1 cellular context compared by ENCODE assay signal in the genomic region with DNA sequence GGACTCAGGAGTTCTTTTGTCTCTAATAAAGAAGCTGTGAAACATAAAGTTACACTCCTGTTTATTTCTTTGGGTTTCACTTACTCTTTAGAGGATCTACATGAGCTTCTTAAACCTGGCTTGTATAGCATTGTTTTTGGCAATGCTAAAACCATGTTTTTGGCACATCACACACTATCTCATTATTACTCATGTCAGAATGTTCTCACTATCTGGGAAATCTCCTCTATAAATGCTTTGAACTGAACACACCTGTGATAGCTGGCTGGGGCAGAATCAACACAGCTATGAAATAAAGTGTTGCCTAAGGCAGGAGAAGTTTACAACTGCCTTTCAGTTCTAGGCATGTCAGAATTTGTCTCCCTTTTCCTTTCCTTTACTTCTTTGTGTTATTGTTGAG.
TF ChIP-seq lines count a peak whose summit lies in the region.

No MANE protein-coding gene starts in this region.

TF ChIP-seq in SK-N-SH treated with all-trans-retinoic acid at 6 μM for 48 hours, 23 proteins besides CTCF, POLR2A, EP300 and RAD21 (continued from another document):
- TF ChIP-seq, protein P1, sequence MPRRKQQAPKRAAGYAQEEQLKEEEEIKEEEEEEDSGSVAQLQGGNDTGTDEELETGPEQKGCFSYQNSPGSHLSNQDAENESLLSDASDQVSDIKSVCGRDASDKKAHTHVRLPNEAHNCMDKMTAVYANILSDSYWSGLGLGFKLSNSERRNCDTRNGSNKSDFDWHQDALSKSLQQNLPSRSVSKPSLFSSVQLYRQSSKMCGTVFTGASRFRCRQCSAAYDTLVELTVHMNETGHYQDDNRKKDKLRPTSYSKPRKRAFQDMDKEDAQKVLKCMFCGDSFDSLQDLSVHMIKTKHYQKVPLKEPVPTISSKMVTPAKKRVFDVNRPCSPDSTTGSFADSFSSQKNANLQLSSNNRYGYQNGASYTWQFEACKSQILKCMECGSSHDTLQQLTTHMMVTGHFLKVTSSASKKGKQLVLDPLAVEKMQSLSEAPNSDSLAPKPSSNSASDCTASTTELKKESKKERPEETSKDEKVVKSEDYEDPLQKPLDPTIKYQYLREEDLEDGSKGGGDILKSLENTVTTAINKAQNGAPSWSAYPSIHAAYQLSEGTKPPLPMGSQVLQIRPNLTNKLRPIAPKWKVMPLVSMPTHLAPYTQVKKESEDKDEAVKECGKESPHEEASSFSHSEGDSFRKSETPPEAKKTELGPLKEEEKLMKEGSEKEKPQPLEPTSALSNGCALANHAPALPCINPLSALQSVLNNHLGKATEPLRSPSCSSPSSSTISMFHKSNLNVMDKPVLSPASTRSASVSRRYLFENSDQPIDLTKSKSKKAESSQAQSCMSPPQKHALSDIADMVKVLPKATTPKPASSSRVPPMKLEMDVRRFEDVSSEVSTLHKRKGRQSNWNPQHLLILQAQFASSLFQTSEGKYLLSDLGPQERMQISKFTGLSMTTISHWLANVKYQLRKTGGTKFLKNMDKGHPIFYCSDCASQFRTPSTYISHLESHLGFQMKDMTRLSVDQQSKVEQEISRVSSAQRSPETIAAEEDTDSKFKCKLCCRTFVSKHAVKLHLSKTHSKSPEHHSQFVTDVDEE (CRISPR knock-in tag; IDR thresholded peaks at IDR 0.05), result no peak
- no peak for TF ChIP-seq ISL1 (CRISPR knock-in tag; IDR thresholded peaks at IDR 0.05)
- TF ChIP-seq OSR1 (CRISPR knock-in tag; IDR thresholded peaks at IDR 0.05), result no peak
- TF ChIP-seq TCF4 (CRISPR knock-in tag; IDR thresholded peaks at IDR 0.05; ENCODE audit: borderline replicate concordance), result no peak
- no peak for TF ChIP-seq PPARA (CRISPR knock-in tag; IDR thresholded peaks at IDR 0.05; ENCODE audit: borderline replicate concordance)
- TF ChIP-seq, protein P2, sequence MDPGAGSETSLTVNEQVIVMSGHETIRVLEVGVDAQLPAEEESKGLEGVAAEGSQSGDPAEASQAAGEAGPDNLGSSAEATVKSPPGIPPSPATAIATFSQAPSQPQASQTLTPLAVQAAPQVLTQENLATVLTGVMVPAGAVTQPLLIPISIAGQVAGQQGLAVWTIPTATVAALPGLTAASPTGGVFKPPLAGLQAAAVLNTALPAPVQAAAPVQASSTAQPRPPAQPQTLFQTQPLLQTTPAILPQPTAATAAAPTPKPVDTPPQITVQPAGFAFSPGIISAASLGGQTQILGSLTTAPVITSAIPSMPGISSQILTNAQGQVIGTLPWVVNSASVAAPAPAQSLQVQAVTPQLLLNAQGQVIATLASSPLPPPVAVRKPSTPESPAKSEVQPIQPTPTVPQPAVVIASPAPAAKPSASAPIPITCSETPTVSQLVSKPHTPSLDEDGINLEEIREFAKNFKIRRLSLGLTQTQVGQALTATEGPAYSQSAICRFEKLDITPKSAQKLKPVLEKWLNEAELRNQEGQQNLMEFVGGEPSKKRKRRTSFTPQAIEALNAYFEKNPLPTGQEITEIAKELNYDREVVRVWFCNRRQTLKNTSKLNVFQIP (CRISPR knock-in tag; IDR thresholded peaks at IDR 0.05; ENCODE audit: borderline replicate concordance, low read depth), result no peak
TF ChIP-seq in SK-N-SH treated with all-trans-retinoic acid at 6 μM for 48 hours: peak in this region for 0.
